ENCODE assay signal across 8 cellular contexts in the genomic region with DNA sequence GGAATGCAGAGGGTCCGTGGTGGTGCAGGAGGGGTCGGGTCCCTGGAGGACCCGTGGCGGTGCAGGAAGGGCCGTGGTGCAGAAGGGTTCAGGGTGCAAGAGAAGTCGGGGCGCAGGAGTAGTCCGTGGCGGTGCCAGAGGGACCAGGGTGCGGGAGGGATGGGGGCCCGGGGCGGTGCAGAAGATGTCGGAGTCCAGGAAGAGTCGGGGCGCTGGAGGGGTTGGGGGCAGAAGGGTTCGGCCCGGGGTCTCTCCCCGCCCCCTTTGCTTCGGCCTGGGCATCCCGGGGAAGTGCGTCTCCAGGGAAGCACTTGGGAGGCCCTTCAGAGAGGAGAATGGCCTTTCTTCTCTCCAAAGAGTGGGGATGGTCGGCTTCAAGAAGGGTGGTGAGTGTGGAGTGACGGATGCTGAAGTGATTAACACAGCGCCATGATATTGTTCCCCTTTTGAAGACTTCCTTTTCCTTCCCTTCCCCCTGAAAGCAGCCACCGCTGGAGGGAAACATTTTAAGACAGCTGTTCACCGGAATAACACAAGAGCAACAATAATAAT. TPM values are rescaled to one million over a fixed set of nuclear protein-coding genes. Genes with fewer than 3 reads are reported as not detected.
A peak's percentile ranks its signal among the peaks of the same experiment; 100 is the strongest.
DNase-seq lines count a peak whose midpoint lies in the region; ATAC-seq and TF ChIP-seq lines count a peak whose summit lies in the region.

No MANE protein-coding gene starts in this region.

- peak overlapping the region; percentile 97 for H3K4me3 Mint-ChIP-seq in activated CD8-positive, alpha-beta T cell treated with anti-CD3 and anti-CD28 coated beads for 36 hours

- H3K27me3 Mint-ChIP-seq in activated CD8-positive, alpha-beta T cell treated with anti-CD3 and anti-CD28 coated beads for 36 hours: no peaks in the 10 kb centered on the region

- peak overlapping the region; percentile 79 for H3K4me3 ChIP-seq in skeletal muscle cell (ENCODE audit: low read depth, low read length)

- peaks cover 74% of the 10 kb centered on the region for H3K4me1 Mint-ChIP-seq in activated CD8-positive, alpha-beta T cell treated with anti-CD3 and anti-CD28 coated beads for 36 hours (ENCODE audit: low read depth)

- ATAC-seq in HG03175 (IDR thresholded peaks at IDR 0.05; ENCODE audit: unreplicated experiment) (peak; percentile 23), left ventricle myocardium superior (peak; percentile 27)
- ATAC-seq in activated CD8-positive, alpha-beta T cell treated with anti-CD3 and anti-CD28 coated beads for 36 hours: peak; percentile 15

- in situ Hi-C loops in GM13976 (cut with MboI; ENCODE audit: low sequenced_read_pairs, unreplicated experiment): no loop called here

- peaks cover 26% of the 10 kb centered on the region for H3K36me3 Mint-ChIP-seq in activated CD8-positive, alpha-beta T cell treated with anti-CD3 and anti-CD28 coated beads for 36 hours (ENCODE audit: low read depth)

- intact Hi-C loops in activated CD8-positive, alpha-beta T cell treated with anti-CD3 and anti-CD28 coated beads for 36 hours (cut with micrococcal nuclease): no loop called here
- intact Hi-C loops in left ventricle myocardium superior (cut with micrococcal nuclease): no loop called here

- POLR2A ChIA-PET in activated CD8-positive, alpha-beta T cell treated with anti-CD3 and anti-CD28 coated beads for 36 hours (lab: Charles Lee): interaction anchor here (0.8 to 2.4 kb wide), 6 partner anchors 8 to 250 kb away, joined by 3 to 17 read pairs (median 4); partner anchors contain the start of gene IDI1

- H3K27ac Mint-ChIP-seq in activated CD8-positive, alpha-beta T cell treated with anti-CD3 and anti-CD28 coated beads for 36 hours: peak overlapping the region; percentile 90

- DNase-seq in GM13976 (ENCODE audit: low spot score) (peak; percentile 46), left ventricle myocardium superior (no peak), skeletal muscle cell (ENCODE audit: low read depth) (no peak), H4 (ENCODE audit: low spot score) (no peak)
- DNase-seq in activated CD8-positive, alpha-beta T cell treated with anti-CD3 and anti-CD28 coated beads for 36 hours: no peak
- DNase-seq in central memory CD4-positive, alpha-beta T cell: no peak
- no peak for DNase-seq in activated CD4-positive, CD25-positive, alpha-beta regulatory T cell (lab: John Stamatoyannopoulos, UW)

- CTCF ChIA-PET in activated CD8-positive, alpha-beta T cell treated with anti-CD3 and anti-CD28 coated beads for 36 hours (lab: Charles Lee): interaction anchor here (0.9 kb wide), 1 partner anchor 14 kb away, joined by 3 read pairs; no protein-coding TSS in a partner anchor

- H3K9me3 Mint-ChIP-seq in activated CD8-positive, alpha-beta T cell treated with anti-CD3 and anti-CD28 coated beads for 36 hours: no peaks in the 10 kb centered on the region

- TF ChIP-seq CTCF in GM13976 (IDR thresholded peaks at IDR 0.05; ENCODE audit: borderline replicate concordance, control extremely low read depth, extremely low read depth, insufficient read depth, missing control alignments): no peak
- TF ChIP-seq CTCF in activated CD8-positive, alpha-beta T cell treated with anti-CD3 and anti-CD28 coated beads for 36 hours (IDR thresholded peaks at IDR 0.05): no peak

RNA-seq across cellular contexts. Expression of gene WDR37, which starts 1.0 kb away (rescaled TPM):
- 10 to 100 TPM; 17.2 to 17.9 TPM for total RNA-seq in activated CD8-positive, alpha-beta T cell treated with anti-CD3 and anti-CD28 coated beads for 36 hours
- total RNA-seq in left ventricle myocardium superior: 35.0 TPM
- 3.2 and 6.2 TPM in 2 replicates for total RNA-seq in H4 (2014; rRNA removed; shearing (Covaris generic))

RNA-seq across cellular contexts. Expression of gene IDI1, which starts 8.3 kb away (rescaled TPM):
- 10 to 100 TPM; 67.7 to 69.5 TPM for total RNA-seq in activated CD8-positive, alpha-beta T cell treated with anti-CD3 and anti-CD28 coated beads for 36 hours
- 15.8 TPM for total RNA-seq in left ventricle myocardium superior
- total RNA-seq in H4 (2014; rRNA removed; shearing (Covaris generic)): 76.1 and 96.9 TPM in 2 replicates

RNA-seq across cellular contexts. Expression of gene IDI2, which starts 31.5 kb away (rescaled TPM):
- total RNA-seq in activated CD8-positive, alpha-beta T cell treated with anti-CD3 and anti-CD28 coated beads for 36 hours: not detected
- total RNA-seq in left ventricle myocardium superior: not detected
- not detected in 2 replicates for total RNA-seq in H4 (2014; rRNA removed; shearing (Covaris generic))
